Comparison of ENCODE assay signal across 1 cellular context in the genomic region with DNA sequence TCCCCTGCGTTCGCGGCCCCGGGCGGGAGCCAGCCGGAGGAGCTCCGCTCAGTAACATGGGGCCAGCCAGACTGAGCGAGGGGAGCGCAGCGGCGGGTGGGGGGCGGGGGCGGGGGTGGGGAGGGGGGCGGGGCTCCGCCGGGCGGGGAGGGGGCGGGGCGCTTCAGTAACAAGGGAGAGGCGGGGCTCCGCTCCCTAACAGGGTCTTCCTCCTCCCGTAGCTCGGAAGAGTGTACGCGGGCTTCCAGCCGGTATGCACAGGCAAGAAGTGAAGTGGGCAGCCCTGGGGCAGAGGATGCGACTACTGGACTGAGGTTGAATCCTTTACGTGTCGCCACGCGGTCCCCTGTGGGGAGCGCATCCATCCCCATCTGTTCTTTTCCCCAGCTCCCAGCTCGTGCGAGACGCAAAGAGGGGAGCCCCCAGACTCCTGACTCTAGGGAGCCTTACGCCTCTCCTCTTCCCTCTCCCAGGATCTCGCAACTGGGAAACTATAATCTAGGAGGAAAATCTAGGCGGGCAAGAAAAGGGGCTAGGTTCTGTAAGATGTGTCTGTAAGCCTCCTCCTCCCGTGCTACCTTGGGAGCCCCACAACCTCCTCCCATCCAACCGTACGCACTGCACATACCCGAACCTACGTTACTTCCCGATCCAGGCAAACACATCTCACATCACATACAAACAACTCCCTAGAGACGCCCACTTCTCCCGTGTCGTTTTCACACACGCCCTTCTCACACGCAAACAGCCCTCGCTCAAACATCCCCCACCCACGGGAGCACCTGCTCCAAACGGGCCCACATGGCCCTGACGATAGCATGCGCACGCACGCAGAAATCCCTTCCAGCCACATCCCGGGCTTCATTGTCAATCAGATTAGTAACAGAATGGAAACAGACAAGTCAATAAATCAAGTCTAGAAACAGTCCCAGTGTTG.
TF ChIP-seq lines count a peak whose summit lies in the region.

A gene with protein sequence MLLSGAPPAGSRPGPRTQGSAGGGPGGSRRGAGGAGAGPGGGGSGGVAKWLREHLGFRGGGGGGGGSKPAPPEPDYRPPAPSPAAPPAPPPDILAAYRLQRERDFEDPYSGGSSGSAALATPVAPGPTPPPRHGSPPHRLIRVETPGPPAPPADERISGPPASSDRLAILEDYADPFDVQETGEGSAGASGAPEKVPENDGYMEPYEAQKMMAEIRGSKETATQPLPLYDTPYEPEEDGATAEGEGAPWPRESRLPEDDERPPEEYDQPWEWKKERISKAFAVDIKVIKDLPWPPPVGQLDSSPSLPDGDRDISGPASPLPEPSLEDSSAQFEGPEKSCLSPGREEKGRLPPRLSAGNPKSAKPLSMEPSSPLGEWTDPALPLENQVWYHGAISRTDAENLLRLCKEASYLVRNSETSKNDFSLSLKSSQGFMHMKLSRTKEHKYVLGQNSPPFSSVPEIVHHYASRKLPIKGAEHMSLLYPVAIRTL (minus strand): TSS at position 73 of the 937 bp plus-strand sequence. CDS start 15 bp downstream, at position 58.

TF ChIP-seq in HCT116, 20 proteins besides CTCF, POLR2A, EP300 and RAD21 (continued from another document):
- TF ChIP-seq SRF (IDR thresholded peaks at IDR 0.05; ENCODE audit: low read depth) (no peak), ZFX (IDR thresholded peaks at IDR 0.05) (no peak), POLR2AphosphoS5 (IDR thresholded peaks at IDR 0.05; ENCODE audit: low read depth, low read length) (no peak), SIN3A (IDR thresholded peaks at IDR 0.05; ENCODE audit: low read depth) (no peak), EZH2phosphoT487 (IDR thresholded peaks at IDR 0.05; ENCODE audit: borderline replicate concordance) (no peak)
- TF ChIP-seq, protein P1, sequence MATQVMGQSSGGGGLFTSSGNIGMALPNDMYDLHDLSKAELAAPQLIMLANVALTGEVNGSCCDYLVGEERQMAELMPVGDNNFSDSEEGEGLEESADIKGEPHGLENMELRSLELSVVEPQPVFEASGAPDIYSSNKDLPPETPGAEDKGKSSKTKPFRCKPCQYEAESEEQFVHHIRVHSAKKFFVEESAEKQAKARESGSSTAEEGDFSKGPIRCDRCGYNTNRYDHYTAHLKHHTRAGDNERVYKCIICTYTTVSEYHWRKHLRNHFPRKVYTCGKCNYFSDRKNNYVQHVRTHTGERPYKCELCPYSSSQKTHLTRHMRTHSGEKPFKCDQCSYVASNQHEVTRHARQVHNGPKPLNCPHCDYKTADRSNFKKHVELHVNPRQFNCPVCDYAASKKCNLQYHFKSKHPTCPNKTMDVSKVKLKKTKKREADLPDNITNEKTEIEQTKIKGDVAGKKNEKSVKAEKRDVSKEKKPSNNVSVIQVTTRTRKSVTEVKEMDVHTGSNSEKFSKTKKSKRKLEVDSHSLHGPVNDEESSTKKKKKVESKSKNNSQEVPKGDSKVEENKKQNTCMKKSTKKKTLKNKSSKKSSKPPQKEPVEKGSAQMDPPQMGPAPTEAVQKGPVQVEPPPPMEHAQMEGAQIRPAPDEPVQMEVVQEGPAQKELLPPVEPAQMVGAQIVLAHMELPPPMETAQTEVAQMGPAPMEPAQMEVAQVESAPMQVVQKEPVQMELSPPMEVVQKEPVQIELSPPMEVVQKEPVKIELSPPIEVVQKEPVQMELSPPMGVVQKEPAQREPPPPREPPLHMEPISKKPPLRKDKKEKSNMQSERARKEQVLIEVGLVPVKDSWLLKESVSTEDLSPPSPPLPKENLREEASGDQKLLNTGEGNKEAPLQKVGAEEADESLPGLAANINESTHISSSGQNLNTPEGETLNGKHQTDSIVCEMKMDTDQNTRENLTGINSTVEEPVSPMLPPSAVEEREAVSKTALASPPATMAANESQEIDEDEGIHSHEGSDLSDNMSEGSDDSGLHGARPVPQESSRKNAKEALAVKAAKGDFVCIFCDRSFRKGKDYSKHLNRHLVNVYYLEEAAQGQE (IDR thresholded peaks at IDR 0.05; ENCODE audit: low read depth) = no peak
